ENCODE assay signal across 8 cellular contexts in the genomic region with DNA sequence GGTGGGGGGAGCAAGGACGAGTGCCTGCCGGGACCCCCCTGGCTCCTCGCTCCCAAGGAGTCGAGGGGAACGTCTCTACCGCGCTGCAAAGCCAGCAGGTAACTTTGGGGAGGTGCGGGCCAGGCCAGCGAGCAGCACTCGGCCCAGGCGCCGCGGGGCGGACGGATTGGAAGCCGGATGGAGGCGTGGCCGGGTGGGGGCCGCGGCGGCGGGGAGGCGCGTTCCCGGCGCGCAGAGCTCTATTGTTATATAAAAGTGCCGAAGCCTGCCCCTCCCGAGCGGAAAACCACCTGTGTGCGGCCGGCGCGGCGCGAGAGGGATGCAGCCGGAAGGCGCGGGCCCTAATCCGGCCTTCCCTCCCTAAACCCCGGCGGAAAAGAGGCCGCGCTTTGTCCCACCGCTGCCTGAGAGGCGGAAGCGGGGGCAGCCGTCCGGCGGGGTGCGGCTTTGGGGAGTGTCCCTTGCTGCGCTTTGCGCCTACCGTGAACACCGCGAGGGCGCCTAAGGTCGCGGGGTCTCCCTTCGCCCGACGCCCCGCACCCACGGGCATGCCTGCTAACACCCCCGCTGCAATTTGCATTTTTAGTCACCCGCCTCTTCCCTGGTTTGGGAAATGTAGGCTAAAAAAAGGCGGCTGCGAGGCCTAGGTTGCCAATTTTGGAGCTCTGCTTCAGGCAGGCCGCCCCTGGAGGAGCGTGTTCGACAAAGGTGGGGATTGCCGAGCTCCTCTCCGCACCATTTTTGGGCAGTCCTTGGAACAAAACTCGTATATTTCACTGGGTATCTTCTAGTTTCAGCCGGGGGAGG. TPM values are rescaled to one million over a fixed set of nuclear protein-coding genes. Genes with fewer than 3 reads are reported as not detected.
DNase-seq lines count a peak whose midpoint lies in the region; ATAC-seq and TF ChIP-seq lines count a peak whose summit lies in the region.

No MANE protein-coding gene starts in this region.

- CTCF ChIA-PET in PC-3 (lab: Charles Lee): interaction anchor here (0.6 kb wide), 2 partner anchors 126 to 167 kb away, joined by 3 read pairs; no protein-coding TSS in a partner anchor

- H3K4me1 Mint-ChIP-seq in neural crest cell: peaks cover 50% of the 10 kb centered on the region

- H2AFZ ChIP-seq in PC-3 (ENCODE audit: low read length): peak overlapping the region; percentile 87

- H3K27ac ChIP-seq in PC-3 (ENCODE audit: low read length) (peak overlapping the region; percentile 93), temporal lobe (ENCODE audit: low read depth, low read length) (peak overlapping the region; percentile 61)

- peak overlapping the region; percentile 96 for H3K27ac Mint-ChIP-seq in neural crest cell (ENCODE audit: unreplicated experiment)

- H3K9me3 ChIP-seq in PC-3 (ENCODE audit: low read length): no peaks in the 10 kb centered on the region

- intact Hi-C loops in PC-3 (cut with micrococcal nuclease): loop anchor here (1.0 to 2.0 kb wide), 5 partner anchors 17 to 171 kb away; partner anchors contain the start of gene GALNT4

- H3K9me3 Mint-ChIP-seq in neural crest cell: no peaks in the 10 kb centered on the region

- TF ChIP-seq CTCF in PC-3 (conservative IDR thresholded peaks at IDR 0.05; ENCODE audit: low read depth, low read length) (no peak), fibroblast of villous mesenchyme (IDR thresholded peaks at IDR 0.05; ENCODE audit: insufficient read depth, low read depth, low read length) (no peak), neural crest cell (conservative IDR thresholded peaks at IDR 0.05) (no peak)

- BruUV-seq in PC-3 (replicated peaks; lab: Mats Ljungman, UMichigan): TSS peak; percentile 10

- H3K79me2 ChIP-seq in PC-3 (ENCODE audit: low read length): peaks cover 48% of the 10 kb centered on the region

- H3K4me3 ChIP-seq in PC-3 (ENCODE audit: low read length): peak overlapping the region; percentile 77
- peak overlapping the region; percentile 96 for H3K4me3 ChIP-seq in fibroblast of villous mesenchyme (ENCODE audit: low read depth, low read length)

- peaks cover 4% of the 10 kb centered on the region for H3K27me3 Mint-ChIP-seq in neural crest cell (ENCODE audit: low read depth)

- peak; percentile 40 for ATAC-seq in HG03432 (IDR thresholded peaks at IDR 0.05; ENCODE audit: unreplicated experiment)
- peak; percentile 31 for ATAC-seq in PC-3

- H3K4me3 Mint-ChIP-seq in neural crest cell: peak overlapping the region; percentile 95

- H3F3A ChIP-seq in PC-3 (ENCODE audit: low read length, unreplicated experiment): peaks cover 4% of the 10 kb centered on the region

- DNase-seq in NCI-H1436 (lab: John Stamatoyannopoulos, UW) (peak; percentile 51), NCI-H1436 treated with DMSO at 0.1 percent for 48 hours (lab: John Stamatoyannopoulos, UW) (no peak), PC-3 (peak; percentile 86), fibroblast of villous mesenchyme (ENCODE audit: low read depth) (peak; percentile 64), neural crest cell (ENCODE audit: low read depth, low spot score) (peak; percentile 53)
- peak; percentile 56 for DNase-seq in activated effector memory CD4-positive, alpha-beta T cell treated with Interleukin-2 at 50 U/mL for 16 hours

- H3K9me2 ChIP-seq in PC-3 (replicated peaks; ENCODE audit: low read length): no peaks in the 10 kb centered on the region

- H3K9ac ChIP-seq in PC-3 (ENCODE audit: low read length): peak overlapping the region; percentile 91

- H3K4me2 ChIP-seq in PC-3 (ENCODE audit: low read length): peak overlapping the region; percentile 86

- peaks cover 19% of the 10 kb centered on the region for H3K36me3 Mint-ChIP-seq in neural crest cell (ENCODE audit: low read depth)

- POLR2A ChIA-PET in PC-3 (lab: Charles Lee; ENCODE audit: unreplicated experiment): interaction anchor here (0.6 to 0.7 kb wide), 7 partner anchors 39 to 1020 kb away, joined by 3 to 10 read pairs (median 4); no protein-coding TSS in a partner anchor

- peaks cover 26% of the 10 kb centered on the region for H3K4me1 ChIP-seq in PC-3 (ENCODE audit: insufficient read depth, low read length)

- no peaks in the 10 kb centered on the region for H3K27me3 ChIP-seq in PC-3 (ENCODE audit: low read length)

- H4K20me1 ChIP-seq in PC-3 (ENCODE audit: low read length): peaks cover 30% of the 10 kb centered on the region

- H3K36me3 ChIP-seq in PC-3 (ENCODE audit: low read depth, low read length): peaks cover 20% of the 10 kb centered on the region

RNA-seq across cellular contexts. Expression of gene DUSP6, which starts 1.7 kb away (rescaled TPM):
- total RNA-seq in PC-3 (2014; rRNA removed) (184 and 244 TPM in 2 replicates), fibroblast of villous mesenchyme (68.9 and 75.1 TPM in 2 replicates), neural crest cell (109 and 112 TPM in 2 replicates), temporal lobe (23.4 TPM)
